In the genomic region with DNA sequence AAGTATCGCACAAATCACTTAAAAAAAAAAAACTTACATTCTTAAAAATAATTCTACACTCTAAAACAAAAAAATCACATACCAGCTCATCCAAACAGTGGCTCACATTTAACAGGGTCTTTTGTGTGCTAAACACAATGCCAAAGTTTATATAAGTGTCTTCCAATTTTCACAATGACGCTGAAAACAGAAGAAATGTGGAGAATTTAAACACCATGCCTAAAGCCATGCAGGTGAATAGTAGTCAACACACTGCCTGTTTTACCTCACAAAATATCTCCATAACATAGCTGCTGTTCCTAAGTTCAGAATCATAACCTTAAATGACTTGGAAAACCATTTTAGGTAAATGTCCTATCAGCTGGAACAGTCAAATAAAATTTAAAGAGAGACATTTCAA, we compare ENCODE assay signal across 18 cellular contexts.
"Had no signal": no experiment of that assay in that cellular context is flagged by ENCODE, and none has a peak within 500 bp of the region (broad histone marks: within the 10 kb centered on the region; RNA-seq: fewer than 3 reads in every experiment).

No MANE protein-coding gene starts in this region.

- DNase-seq: cerebellar nuclear complex; colonic mucosa; effector CD8-positive, alpha-beta T cell; gastrocnemius medialis; islet precursor cell; lower lobe of right lung; natural killer cell; stimulated activated CD4-positive, alpha-beta T cell treated with anti-CD3 and anti-CD28 coated beads, Interleukin-2, amount 100 ng/mL, for 24 hours; stimulated activated CD4-positive, alpha-beta T cell treated with anti-CD3 and anti-CD28 coated beads, Interleukin-4, amount 100 ng/mL, for 4 hours; stimulated activated naive B cell treated with anti-CD40 and anti-IgM and Interleukin-4, amounts not matched to agents 10 μg/mL and 1 μg/mL and 100 μg/mL, for 72 hours; stimulated activated naive CD8-positive, alpha-beta T cell treated with anti-CD3 and anti-CD28 coated beads, Interleukin-15, amount 100 ng/mL, for 72 hours; transverse colon had no signal

- H3K4me1 Mint-ChIP-seq: memory B cell had no signal

- H3K4me1 ChIP-seq: colonic mucosa, prostate gland had no signal

- H3K36me3 ChIP-seq: colonic mucosa, gastrocnemius medialis, lower lobe of right lung, prostate gland, thoracic aorta, transverse colon had no signal

- H3K27me3 Mint-ChIP-seq: stimulated activated naive CD8-positive, alpha-beta T cell treated with anti-CD3 and anti-CD28 coated beads, Interleukin-15, amount 100 ng/mL, for 72 hours had no signal

- H3K27ac ChIP-seq: colonic mucosa, gastrocnemius medialis, lower lobe of right lung, prostate gland had no signal

- H3K27me3 ChIP-seq: colonic mucosa, gastrocnemius medialis, pancreas, transverse colon had no signal

- H3K4me3 ChIP-seq: colonic mucosa, gastrocnemius medialis, lower lobe of right lung, pancreas, prostate gland, thoracic aorta, transverse colon had no signal

- H3K4me3 Mint-ChIP-seq: memory B cell; mesothelial cell of epicardium; natural killer cell; neural crest cell; stimulated activated naive B cell treated with anti-CD40 and anti-IgM and Interleukin-4, amounts not matched to agents 10 μg/mL and 1 μg/mL and 100 μg/mL, for 72 hours; stimulated activated naive CD8-positive, alpha-beta T cell treated with anti-CD3 and anti-CD28 coated beads, Interleukin-15, amount 100 ng/mL, for 72 hours had no signal

- H3K9me3 Mint-ChIP-seq: memory B cell; mesothelial cell of epicardium; natural killer cell; neural crest cell; stimulated activated naive B cell treated with anti-CD40 and anti-IgM and Interleukin-4, amounts not matched to agents 10 μg/mL and 1 μg/mL and 100 μg/mL, for 72 hours; stimulated activated naive CD8-positive, alpha-beta T cell treated with anti-CD3 and anti-CD28 coated beads, Interleukin-15, amount 100 ng/mL, for 72 hours had no signal

- H3K36me3 Mint-ChIP-seq: memory B cell; natural killer cell; stimulated activated naive B cell treated with anti-CD40 and anti-IgM and Interleukin-4, amounts not matched to agents 10 μg/mL and 1 μg/mL and 100 μg/mL, for 72 hours had no signal

- H3K9me3 ChIP-seq: colonic mucosa, gastrocnemius medialis, lower lobe of right lung, pancreas, prostate gland, thoracic aorta, transverse colon had no signal

- H3K27ac Mint-ChIP-seq: memory B cell; mesothelial cell of epicardium; natural killer cell; stimulated activated naive B cell treated with anti-CD40 and anti-IgM and Interleukin-4, amounts not matched to agents 10 μg/mL and 1 μg/mL and 100 μg/mL, for 72 hours; stimulated activated naive CD8-positive, alpha-beta T cell treated with anti-CD3 and anti-CD28 coated beads, Interleukin-15, amount 100 ng/mL, for 72 hours had no signal
